Comparison of ENCODE assay signal across 8 cellular contexts in the genomic region with DNA sequence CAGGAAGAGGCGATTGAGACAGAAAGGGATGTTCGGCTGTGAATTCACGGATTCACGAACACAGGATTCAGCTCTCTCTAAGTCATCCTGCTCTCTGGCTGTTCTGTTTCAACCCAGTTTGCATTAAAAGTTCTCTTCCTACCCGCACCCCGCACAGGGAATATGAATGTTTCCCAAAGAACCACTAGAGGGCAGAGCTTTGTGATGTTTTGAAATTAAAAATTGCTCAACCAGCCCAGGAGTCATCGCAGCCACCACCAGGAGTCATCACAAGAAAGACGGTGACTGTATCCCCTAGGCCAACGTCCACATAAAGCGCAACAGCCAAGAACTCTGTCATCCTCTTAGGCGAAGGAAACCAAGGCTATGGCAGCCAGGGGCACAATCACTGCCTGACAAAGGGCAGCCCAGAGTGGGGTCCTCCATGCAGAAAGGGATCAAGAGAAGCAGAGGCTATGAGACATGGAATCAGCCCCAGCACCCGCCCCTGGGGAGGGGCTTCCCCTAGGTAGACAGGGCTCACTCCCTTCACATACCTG.
DNase-seq lines count a peak whose midpoint lies in the region; ATAC-seq and TF ChIP-seq lines count a peak whose summit lies in the region.

No MANE protein-coding gene starts in this region.

- no peak overlapping the region for H3K4me3 ChIP-seq in mucosa of descending colon

- no peak overlapping the region for H3K4me3 Mint-ChIP-seq in activated CD4-positive, alpha-beta T cell treated with anti-CD3 and anti-CD28 coated beads, Interleukin-2, amount 10 ng/mL, durations not matched to agents 7 days and 5 days

- peak; percentile 24 for TF ChIP-seq CTCF in mucosa of descending colon (IDR thresholded peaks at IDR 0.05)

- POLR2A ChIA-PET in activated CD4-positive, alpha-beta T cell treated with anti-CD3 and anti-CD28 coated beads, Interleukin-2, amount 10 ng/mL, durations not matched to agents 7 days and 5 days (lab: Charles Lee), result no interaction called here

- no peaks in the 10 kb centered on the region for H3K36me3 Mint-ChIP-seq in activated CD4-positive, alpha-beta T cell treated with anti-CD3 and anti-CD28 coated beads, Interleukin-2, amount 10 ng/mL, durations not matched to agents 7 days and 5 days (ENCODE audit: low read depth)

- H3K4me1 ChIP-seq in mucosa of descending colon (ENCODE audit: low read depth), result no peaks in the 10 kb centered on the region

- no peaks in the 10 kb centered on the region for H3K36me3 ChIP-seq in mucosa of descending colon (ENCODE audit: low read depth)

- peaks cover 7% of the 10 kb centered on the region for H3K4me1 Mint-ChIP-seq in activated CD4-positive, alpha-beta T cell treated with anti-CD3 and anti-CD28 coated beads, Interleukin-2, amount 10 ng/mL, durations not matched to agents 7 days and 5 days

- H3K27me3 Mint-ChIP-seq in activated CD4-positive, alpha-beta T cell treated with anti-CD3 and anti-CD28 coated beads, Interleukin-2, amount 10 ng/mL, durations not matched to agents 7 days and 5 days, result no peaks in the 10 kb centered on the region

- H3K9me3 Mint-ChIP-seq in activated CD4-positive, alpha-beta T cell treated with anti-CD3 and anti-CD28 coated beads, Interleukin-2, amount 10 ng/mL, durations not matched to agents 7 days and 5 days, result no peaks in the 10 kb centered on the region

- no peaks in the 10 kb centered on the region for H3K9me3 ChIP-seq in mucosa of descending colon

- ATAC-seq in HG03064 (IDR thresholded peaks at IDR 0.05; ENCODE audit: low read depth, unreplicated experiment) (peak; percentile 65), mucosa of descending colon (peak; percentile 71), HG03135 (IDR thresholded peaks at IDR 0.05; ENCODE audit: unreplicated experiment) (no peak)

- intact Hi-C loops in mucosa of descending colon (cut with DNase I, micrococcal nuclease), result no loop called here

- peak; percentile 14 for DNase-seq in activated CD4-positive, alpha-beta T cell treated with anti-CD3 and anti-CD28 coated beads, Interleukin-2, amount 10 ng/mL, durations not matched to agents 7 days and 5 days
- DNase-seq in activated CD4-positive, alpha-beta T cell treated with anti-CD3 and anti-CD28 coated beads for 1 hour, result no peak
- DNase-seq in RKO (ENCODE audit: low spot score), result peak; percentile 91
- DNase-seq in ecto neural progenitor cell (ENCODE audit: low spot score), result peak; percentile 57
- DNase-seq in mucosa of descending colon, result peak in 1 of 3 donors; percentile 12
- no peak for DNase-seq in T-helper 9 cell

- H3K27ac Mint-ChIP-seq in activated CD4-positive, alpha-beta T cell treated with anti-CD3 and anti-CD28 coated beads, Interleukin-2, amount 10 ng/mL, durations not matched to agents 7 days and 5 days, result no peak overlapping the region

- CTCF ChIA-PET in activated CD4-positive, alpha-beta T cell treated with anti-CD3 and anti-CD28 coated beads, Interleukin-2, amount 10 ng/mL, durations not matched to agents 7 days and 5 days (lab: Charles Lee), result interaction anchor here (0.9 kb wide), 1 partner anchor 9 kb away, joined by 3 read pairs; no protein-coding TSS in a partner anchor

Comparison
In these comparisons a context has a peak if more than half of its experiments do, and no peak if none do; other contexts are left out.
1. DNase-seq: peak in activated CD4-positive, alpha-beta T cell treated with anti-CD3 and anti-CD28 coated beads, Interleukin-2, amount 10 ng/mL, durations not matched to agents 7 days and 5 days (single experiment), RKO (single experiment) and ecto neural progenitor cell (single experiment); none in activated CD4-positive, alpha-beta T cell treated with anti-CD3 and anti-CD28 coated beads for 1 hour (single experiment) and T-helper 9 cell (single experiment).